In genomic region chr20:31666258-31667042, GRCh38 we compare ENCODE assay signal across 8 cellular contexts. TPM values are rescaled to one million over a fixed set of nuclear protein-coding genes. Genes with fewer than 3 reads are reported as not detected.
DNase-seq lines count a peak whose midpoint lies in the region; ATAC-seq and TF ChIP-seq lines count a peak whose summit lies in the region.

No MANE protein-coding gene starts in this region.

- no peak overlapping the region for H3K4me2 ChIP-seq in skeletal muscle satellite cell (ENCODE audit: low read length)

- intact Hi-C loops in activated CD4-positive, alpha-beta memory T cell treated with anti-CD3 and anti-CD28 coated beads for 36 hours (cut with micrococcal nuclease) = no loop called here
- intact Hi-C loops in left ventricle myocardium inferior (cut with micrococcal nuclease) = no loop called here

- peak overlapping the region; percentile 27 for H3K9ac ChIP-seq in skeletal muscle satellite cell (ENCODE audit: low read depth, low read length)

- peaks cover 50% of the 10 kb centered on the region for H3K36me3 Mint-ChIP-seq in activated CD4-positive, alpha-beta memory T cell treated with anti-CD3 and anti-CD28 coated beads for 36 hours

- H3K36me3 ChIP-seq in left ventricle myocardium inferior (peaks cover 28% of the 10 kb centered on the region), skeletal muscle satellite cell (ENCODE audit: insufficient read depth, low read length) (peaks cover 69% of the 10 kb centered on the region)

- no peaks in the 10 kb centered on the region for H3K27me3 Mint-ChIP-seq in activated CD4-positive, alpha-beta memory T cell treated with anti-CD3 and anti-CD28 coated beads for 36 hours

- peak; percentile 24 for DNase-seq in GDM1 (lab: John Stamatoyannopoulos, UW)
- peak; percentile 38 for DNase-seq in activated CD4-positive, alpha-beta memory T cell treated with anti-CD3 and anti-CD28 coated beads for 36 hours
- peak; percentile 50 for DNase-seq in left ventricle myocardium inferior
- DNase-seq in left lobe of liver (ENCODE audit: low spot score) = no peak

- CTCF ChIA-PET in activated CD4-positive, alpha-beta memory T cell treated with anti-CD3 and anti-CD28 coated beads for 36 hours (lab: Charles Lee) = interaction anchor here (1.3 to 2.2 kb wide), 3 partner anchors 10 to 57 kb away, joined by 3 to 6 read pairs (median 3); no protein-coding TSS in a partner anchor

- H3K4me1 Mint-ChIP-seq in activated CD4-positive, alpha-beta memory T cell treated with anti-CD3 and anti-CD28 coated beads for 36 hours (ENCODE audit: low read depth) = peaks cover 70% of the 10 kb centered on the region

- ATAC-seq in HG03342 (IDR thresholded peaks at IDR 0.05; ENCODE audit: unreplicated experiment) = no peak
- no peak for ATAC-seq in HG02610 (IDR thresholded peaks at IDR 0.05; ENCODE audit: unreplicated experiment)
- ATAC-seq in left lobe of liver = no peak
- no peak for ATAC-seq in HG03175 (IDR thresholded peaks at IDR 0.05; ENCODE audit: unreplicated experiment)

- H3K4me3 ChIP-seq in left ventricle myocardium inferior = peak overlapping the region; percentile 30
- no peak overlapping the region for H3K4me3 ChIP-seq in skeletal muscle satellite cell (ENCODE audit: low read length)

- H3K27ac Mint-ChIP-seq in activated CD4-positive, alpha-beta memory T cell treated with anti-CD3 and anti-CD28 coated beads for 36 hours = peak overlapping the region; percentile 77

- no peaks in the 10 kb centered on the region for H3K9me3 ChIP-seq in left ventricle myocardium inferior (replicated peaks)
- H3K9me3 ChIP-seq in skeletal muscle satellite cell (replicated peaks; ENCODE audit: low read length) = no peaks in the 10 kb centered on the region

- TF ChIP-seq CTCF in left ventricle myocardium inferior (IDR thresholded peaks at IDR 0.05; ENCODE audit: borderline replicate concordance) = no peak

- POLR2A ChIA-PET in activated CD4-positive, alpha-beta memory T cell treated with anti-CD3 and anti-CD28 coated beads for 36 hours (lab: Charles Lee) = no interaction called here

- peak overlapping the region; percentile 95 for H3K27ac ChIP-seq in left ventricle myocardium inferior (replicated peaks)

- H3K27me3 ChIP-seq in left ventricle myocardium inferior (ENCODE audit: low read depth) (no peaks in the 10 kb centered on the region), skeletal muscle satellite cell (ENCODE audit: control insufficient read depth, insufficient read depth, low read length) (no peaks in the 10 kb centered on the region)

- H3K4me3 Mint-ChIP-seq in activated CD4-positive, alpha-beta memory T cell treated with anti-CD3 and anti-CD28 coated beads for 36 hours = no peak overlapping the region

- no peaks in the 10 kb centered on the region for H3K9me3 Mint-ChIP-seq in activated CD4-positive, alpha-beta memory T cell treated with anti-CD3 and anti-CD28 coated beads for 36 hours

- peaks cover 96% of the 10 kb centered on the region for H3K4me1 ChIP-seq in left ventricle myocardium inferior
- peaks cover 59% of the 10 kb centered on the region for H3K4me1 ChIP-seq in skeletal muscle satellite cell (ENCODE audit: control insufficient read depth, insufficient read depth, low read length)

RNA-seq across cellular contexts. Expression of gene COX4I2, which starts 28.7 kb away (rescaled TPM):
- not detected for total RNA-seq in activated CD4-positive, alpha-beta memory T cell treated with anti-CD3 and anti-CD28 coated beads for 36 hours
- total RNA-seq in left ventricle myocardium inferior = 7.6 TPM
- 0.44 and 0.76 TPM in 2 replicates for total RNA-seq in skeletal muscle satellite cell (2012; rRNA removed)
- total RNA-seq in left lobe of liver = not detected

RNA-seq across cellular contexts. Expression of gene BCL2L1, which starts 56.2 kb away (rescaled TPM):
- 100 to 1,000 TPM; 126 to 129 TPM for total RNA-seq in activated CD4-positive, alpha-beta memory T cell treated with anti-CD3 and anti-CD28 coated beads for 36 hours
- total RNA-seq in left ventricle myocardium inferior (53.2 TPM), left lobe of liver (35.0 TPM)
- 158 and 187 TPM in 2 replicates for total RNA-seq in skeletal muscle satellite cell (2012; rRNA removed)
